19 cellular contexts compared by ENCODE assay signal in the genomic region with DNA sequence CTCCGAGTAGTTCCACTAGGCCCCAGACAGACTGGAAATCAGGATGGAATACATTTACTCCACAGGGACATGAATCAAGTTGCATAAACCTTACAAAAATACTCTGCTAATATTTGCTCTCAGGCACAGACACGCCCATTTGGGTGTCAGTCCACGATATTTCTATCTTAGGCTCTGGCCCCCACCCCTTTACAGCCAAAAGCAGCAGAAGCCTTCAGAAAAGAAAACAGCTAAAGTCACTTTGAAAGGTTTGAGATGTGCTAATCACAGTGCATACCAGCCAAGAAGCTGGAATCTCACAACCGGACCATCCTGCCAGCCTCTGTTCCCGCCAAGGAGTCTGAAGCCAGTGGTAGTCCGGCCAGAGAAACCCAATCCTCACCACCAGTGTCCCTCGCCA. TPM values are rescaled to one million over a fixed set of nuclear protein-coding genes. Genes with fewer than 3 reads are reported as not detected.
DNase-seq lines count a peak whose midpoint lies in the region; ATAC-seq and TF ChIP-seq lines count a peak whose summit lies in the region.
"Had no signal": no experiment of that assay in that cellular context is flagged by ENCODE, and none has a peak within 500 bp of the region (broad histone marks: within the 10 kb centered on the region; RNA-seq: fewer than 3 reads in every experiment).

No MANE protein-coding gene starts in this region.

- H3K23ac ChIP-seq in mesenchymal stem cell (ENCODE audit: low read length in 2 of 2) = no peak overlapping the region

- no peak overlapping the region for H4K8ac ChIP-seq in mesenchymal stem cell (ENCODE audit: low read length)

- H3K4me3 ChIP-seq in heart left ventricle = no peak overlapping the region
- H3K4me3 ChIP-seq in mesenchymal stem cell (ENCODE audit: insufficient read depth in 1 of 2, low read depth in 1 of 2, low read length in 2 of 2) = no peak overlapping the region
- H3K4me3 ChIP-seq in upper lobe of right lung = no peak overlapping the region
- H3K4me3 ChIP-seq: sigmoid colon, tibial nerve had no signal

- H3K79me1 ChIP-seq in mesenchymal stem cell (replicated peaks; ENCODE audit: low read length, poor library complexity, severe bottlenecking) = peaks cover 32% of the 10 kb centered on the region

- no peak overlapping the region for H3K14ac ChIP-seq in mesenchymal stem cell (ENCODE audit: low read length in 2 of 2)

- no peak overlapping the region for H2AFZ ChIP-seq in mesenchymal stem cell (ENCODE audit: low read depth, low read length)

- DNase-seq in NCI-H345 (lab: John Stamatoyannopoulos, UW) (peak; percentile 2), NCI-H345 treated with DMSO at 0.1 percent for 48 hours (lab: John Stamatoyannopoulos, UW; ENCODE audit: unreplicated experiment) (no peak), heart left ventricle (no peak), mesenchymal stem cell (no peak), upper lobe of right lung (no peak), medulla oblongata (ENCODE audit: extremely low spot score) (no peak), NCI-H2107 (lab: John Stamatoyannopoulos, UW) (no peak), DMS 273 treated with DMSO at 0.1 percent for 48 hours (lab: John Stamatoyannopoulos, UW) (no peak)
- DNase-seq: activated B cell treated with CpG ODN at 0.5 μM for 24 hours; activated naive CD8-positive, alpha-beta T cell treated with anti-CD3 and anti-CD28 coated beads, Interleukin-2, amount 50 U/mL, for 24 hours; caudate nucleus; CD8-positive, alpha-beta T cell; mesendoderm; NCI-H2171; NK-92 treated with Interleukin-12 subunit alpha and Interleukin-12 subunit beta, amount 100 ng/mL, for 24 hours; sigmoid colon; stimulated activated CD4-positive, alpha-beta T cell treated with anti-CD3 and anti-CD28 coated beads, Interleukin-2, amount 100 ng/mL, for 48 hours; stimulated activated CD8-positive, alpha-beta memory T cell treated with anti-CD3 and anti-CD28 coated beads, Interleukin-4, amount 100 ng/mL, for 48 hours had no signal

- no peak overlapping the region for H4K91ac ChIP-seq in mesenchymal stem cell (ENCODE audit: low read length)

- intact Hi-C loops in heart left ventricle (cut with DNase I) = loop anchor here in 1 of 10 donors (10.0 kb wide), 1 partner anchor 231 kb away; no protein-coding TSS in a partner anchor
- intact Hi-C loops in upper lobe of right lung (cut with DNase I) = no loop called here

- no peak overlapping the region for H3K9ac ChIP-seq in mesenchymal stem cell (ENCODE audit: low read length)

- no peak overlapping the region for H2BK5ac ChIP-seq in mesenchymal stem cell (ENCODE audit: low read depth, low read length, poor library complexity, severe bottlenecking)

- H3K4me2 ChIP-seq in mesenchymal stem cell (ENCODE audit: low read length, poor library complexity, severe bottlenecking) = no peak overlapping the region

- H3K9me3 ChIP-seq in heart left ventricle = no peaks in the 10 kb centered on the region
- no peaks in the 10 kb centered on the region for H3K9me3 ChIP-seq in mesenchymal stem cell (ENCODE audit: control insufficient read depth, low read length)
- H3K9me3 ChIP-seq in upper lobe of right lung = no peaks in the 10 kb centered on the region
- H3K9me3 ChIP-seq: sigmoid colon, tibial nerve had no signal

- no peak for TF ChIP-seq POLR2A in heart left ventricle (IDR thresholded peaks at IDR 0.05)

- peak overlapping the region; percentile 70 for H2AK5ac ChIP-seq in mesenchymal stem cell (ENCODE audit: low read length, severe bottlenecking)

- ATAC-seq in heart left ventricle = peak in 2 of 4 donors; percentile 16 to 48
- ATAC-seq in upper lobe of right lung = peak; percentile 6
- ATAC-seq: activated naive CD8-positive, alpha-beta T cell treated with anti-CD3 and anti-CD28 coated beads, Interleukin-2, amount 50 U/mL, for 24 hours; CD8-positive, alpha-beta T cell had no signal

- H3K18ac ChIP-seq in mesenchymal stem cell (ENCODE audit: low read depth in 1 of 2, low read length in 2 of 2) = no peak overlapping the region

- no peak overlapping the region for H3K4ac ChIP-seq in mesenchymal stem cell (ENCODE audit: low read depth in 1 of 2, low read length in 2 of 2)

- H3K27me3 ChIP-seq in heart left ventricle (peaks cover 0 to 5% (median 0%) of the 10 kb centered on the region in 9 donors), mesenchymal stem cell (ENCODE audit: control insufficient read depth in 1 of 2, insufficient read depth in 1 of 2, low read length in 2 of 2) (peaks cover 0 to 22% of the 10 kb centered on the region in 2 experiments), upper lobe of right lung (peaks cover 4% of the 10 kb centered on the region)
- H3K27me3 ChIP-seq: sigmoid colon, tibial nerve had no signal

- 39 to 54% (median 48%) methylated on average over 7 of the region's 7 CpGs for WGBS in heart left ventricle, 4 donors
- 91% methylated on average over 7 of the region's 7 CpGs for WGBS in mesenchymal stem cell

- H2BK12ac ChIP-seq in mesenchymal stem cell (ENCODE audit: low read length in 2 of 2) = no peak overlapping the region

- H3K4me1 ChIP-seq in heart left ventricle (peaks cover 0 to 55% (median 19%) of the 10 kb centered on the region in 12 donors), mesenchymal stem cell (ENCODE audit: control insufficient read depth, insufficient read depth, low read depth, low read length) (peaks cover 22% of the 10 kb centered on the region), upper lobe of right lung (peaks cover 12% of the 10 kb centered on the region)
- H3K4me1 ChIP-seq: sigmoid colon, tibial nerve had no signal

- H3K36me3 ChIP-seq in heart left ventricle (no peaks in the 10 kb centered on the region), mesenchymal stem cell (ENCODE audit: control insufficient read depth in 1 of 2, insufficient read depth in 2 of 2, low read depth in 1 of 2, low read length in 2 of 2) (no peaks in the 10 kb centered on the region), upper lobe of right lung (no peaks in the 10 kb centered on the region)
- H3K36me3 ChIP-seq: sigmoid colon, tibial nerve had no signal

- no peak for TF ChIP-seq CTCF in heart left ventricle (IDR thresholded peaks at IDR 0.05)
- no peak for TF ChIP-seq CTCF in upper lobe of right lung (IDR thresholded peaks at IDR 0.05)

- no peak overlapping the region for H2BK120ac ChIP-seq in mesenchymal stem cell (ENCODE audit: low read depth, low read length)

- H3K27ac ChIP-seq in heart left ventricle = peak overlapping the region in 10 of 12 donors; percentile 3 to 87 (median 61)
- H3K27ac ChIP-seq in mesenchymal stem cell (ENCODE audit: low read length, poor library complexity, severe bottlenecking) = no peak overlapping the region
- H3K27ac ChIP-seq in upper lobe of right lung = peak overlapping the region; percentile 75
- H3K27ac ChIP-seq: sigmoid colon had no signal

- no peak overlapping the region for H2BK15ac ChIP-seq in mesenchymal stem cell (ENCODE audit: low read depth, poor library complexity, severe bottlenecking)

RNA-seq across cellular contexts. Expression of gene PTPN3, which starts 22.6 kb away (rescaled TPM):
- total RNA-seq in heart left ventricle (10 to 100 TPM; 22.1 to 77.0 (median 52.3) TPM), upper lobe of right lung (17.1 TPM)
- polyA plus RNA-seq in heart left ventricle = 10 to 100 TPM in 1 of 2 donors, 1 to 10 TPM in 1; 6.9 to 14.6 TPM
- 1.4 TPM for polyA plus RNA-seq in mesenchymal stem cell (2013, experiment 1 of 2)
- polyA plus RNA-seq in mesenchymal stem cell (2013, experiment 2 of 2) = 1.5 TPM
- total RNA-seq: CD8-positive, alpha-beta T cell had no signal
